8 cellular contexts compared by ENCODE assay signal in the genomic region with DNA sequence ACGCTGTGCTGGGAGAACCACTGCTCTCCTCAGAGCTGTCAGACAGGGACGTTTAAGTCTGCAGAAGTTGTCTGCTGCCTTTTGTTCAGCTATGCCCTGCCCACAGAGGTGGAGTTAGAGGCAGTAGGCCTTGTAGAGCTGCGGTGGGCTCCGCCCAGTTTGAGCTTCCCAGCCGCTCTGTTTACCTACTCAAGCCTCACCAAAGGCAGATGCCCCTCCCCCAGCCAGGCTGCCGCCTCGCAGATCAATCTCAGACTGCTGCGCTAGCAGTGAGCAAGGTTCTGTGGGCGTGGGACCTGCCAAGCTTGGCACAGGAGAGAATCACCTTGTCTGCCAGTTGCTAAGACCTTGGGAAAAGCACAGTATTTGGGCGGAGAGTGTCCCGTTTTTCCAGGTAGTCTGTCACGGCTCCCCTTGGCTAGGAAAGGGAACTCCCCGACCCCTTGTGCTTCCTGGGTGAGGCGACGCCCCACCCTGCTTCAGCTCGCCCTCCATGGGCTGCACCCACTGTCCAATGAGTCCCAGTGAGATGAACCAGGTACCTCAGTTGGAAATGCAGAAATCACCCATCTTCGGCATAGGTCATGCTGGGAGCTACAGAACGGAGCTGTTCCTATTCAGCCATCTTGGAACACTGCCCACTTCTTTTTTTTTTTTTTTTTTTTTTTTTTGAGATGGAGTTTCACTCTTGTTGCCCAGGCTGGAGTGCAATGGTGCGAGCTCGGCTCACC. TPM values are rescaled to one million over a fixed set of nuclear protein-coding genes. Genes with fewer than 3 reads are reported as not detected.
DNase-seq lines count a peak whose midpoint lies in the region; ATAC-seq and TF ChIP-seq lines count a peak whose summit lies in the region.
"Not testable (repeated sequence)": the region's sequence is repeated elsewhere in the genome, so short reads cannot be mapped to it uniquely, and the experiment has no call there.

No MANE protein-coding gene starts in this region.

- H3K4me1 ChIP-seq in RWPE2 (ENCODE audit: insufficient read depth, poor library complexity, severe bottlenecking) = not testable (repeated sequence)

- H3K4me3 Mint-ChIP-seq in activated naive CD8-positive, alpha-beta T cell treated with anti-CD3 and anti-CD28 coated beads for 36 hours; nephron progenitor cell: not testable (repeated sequence)

- intact Hi-C loops in head of caudate nucleus (cut with DNase I) = not testable (repeated sequence)

- not testable (repeated sequence) for H3K9me3 ChIP-seq in RWPE2 (ENCODE audit: severe bottlenecking)

- H3K4me1 Mint-ChIP-seq in activated naive CD8-positive, alpha-beta T cell treated with anti-CD3 and anti-CD28 coated beads for 36 hours = not testable (repeated sequence)
- H3K4me1 Mint-ChIP-seq in nephron progenitor cell = peaks cover 28% of the 10 kb centered on the region

- H3K27me3 ChIP-seq in RWPE2 (ENCODE audit: insufficient read depth, poor library complexity, severe bottlenecking) = not testable (repeated sequence)

- peak; percentile 70 for ATAC-seq in RWPE2 (ENCODE audit: low read depth)

- not testable (repeated sequence) for H3K36me3 Mint-ChIP-seq in activated naive CD8-positive, alpha-beta T cell treated with anti-CD3 and anti-CD28 coated beads for 36 hours
- H3K36me3 Mint-ChIP-seq in nephron progenitor cell (ENCODE audit: low read depth) = peaks cover 41% of the 10 kb centered on the region

- peak; percentile 92 for DNase-seq in COLO668 (lab: John Stamatoyannopoulos, UW; ENCODE audit: unreplicated experiment)
- peak; percentile 15 for DNase-seq in NCI-H1092 treated with DMSO at 0.1 percent for 48 hours (lab: John Stamatoyannopoulos, UW)
- DNase-seq in RWPE2 (ENCODE audit: low spot score) = peak; percentile 75
- DNase-seq in activated CD4-positive, alpha-beta T cell treated with anti-CD3 and anti-CD28 coated beads, Interleukin-2, amount 50 U/mL, for 48 hours = peak; percentile 38 to 43
- DNase-seq in activated naive CD8-positive, alpha-beta T cell treated with anti-CD3 and anti-CD28 coated beads for 36 hours = peak; percentile 8
- peak; percentile 61 to 96 (median 85) for DNase-seq in head of caudate nucleus
- DNase-seq in nephron progenitor cell = peak; percentile 29
- peak; percentile 43 to 70 for DNase-seq in stimulated activated CD4-positive, alpha-beta T cell treated with anti-CD3 and anti-CD28 coated beads, Interleukin-4, amount 100 ng/mL, for 4 hours

- TF ChIP-seq CTCF in RWPE2 (IDR thresholded peaks at IDR 0.05; ENCODE audit: poor library complexity, severe bottlenecking); nephron progenitor cell (IDR thresholded peaks at IDR 0.05): not testable (repeated sequence)

- not testable (repeated sequence) for H3K9me3 Mint-ChIP-seq in activated naive CD8-positive, alpha-beta T cell treated with anti-CD3 and anti-CD28 coated beads for 36 hours
- peaks cover 43% of the 10 kb centered on the region for H3K9me3 Mint-ChIP-seq in nephron progenitor cell

- H3K36me3 ChIP-seq in RWPE2 (ENCODE audit: low read depth) = not testable (repeated sequence)

- H3K27ac ChIP-seq in RWPE2 (ENCODE audit: poor library complexity, severe bottlenecking) = not testable (repeated sequence)

- H3K4me3 ChIP-seq in RWPE2 (ENCODE audit: severe bottlenecking) = not testable (repeated sequence)

- not testable (repeated sequence) for H3K27ac Mint-ChIP-seq in activated naive CD8-positive, alpha-beta T cell treated with anti-CD3 and anti-CD28 coated beads for 36 hours; nephron progenitor cell

- H3K27me3 Mint-ChIP-seq in activated naive CD8-positive, alpha-beta T cell treated with anti-CD3 and anti-CD28 coated beads for 36 hours; nephron progenitor cell (ENCODE audit: low read depth, poor library complexity): not testable (repeated sequence)

RNA-seq across cellular contexts. Expression of a gene that starts 57.6 kb away (rescaled TPM):
- 10 to 100 TPM; 87.6 to 92.6 TPM for total RNA-seq in activated naive CD8-positive, alpha-beta T cell treated with anti-CD3 and anti-CD28 coated beads for 36 hours

Comparison
In these comparisons a context has a peak if more than half of its experiments do, and no peak if none do; other contexts are left out.
1. DNase-seq: peak in every context shown above with its lines; median percentile 92 in COLO668; 85 in head of caudate nucleus; 75 in RWPE2; 56 in stimulated activated CD4-positive, alpha-beta T cell treated with anti-CD3 and anti-CD28 coated beads, Interleukin-4, amount 100 ng/mL, for 4 hours; 40 in activated CD4-positive, alpha-beta T cell treated with anti-CD3 and anti-CD28 coated beads, Interleukin-2, amount 50 U/mL, for 48 hours; 29 in nephron progenitor cell; 15 in NCI-H1092 treated with DMSO at 0.1 percent for 48 hours; 8 in activated naive CD8-positive, alpha-beta T cell treated with anti-CD3 and anti-CD28 coated beads for 36 hours.